6 cellular contexts compared by ENCODE assay signal in genomic region chr6:31817133-31817928, GRCh38. TPM values are rescaled to one million over a fixed set of nuclear protein-coding genes. Genes with fewer than 3 reads are reported as not detected.
DNase-seq lines count a peak whose midpoint lies in the region; ATAC-seq and TF ChIP-seq lines count a peak whose summit lies in the region.
"Not testable (repeated sequence)": the region's sequence is repeated elsewhere in the genome, so short reads cannot be mapped to it uniquely, and the experiment has no call there.

No MANE protein-coding gene starts in this region.

- in situ Hi-C loops in Panc1 (cut with HindIII; ENCODE audit: low pct_unique_long_range_greater_than_20kb, low sequenced_read_pairs), result not testable (repeated sequence)

- intact Hi-C loops in Panc1 (cut with micrococcal nuclease; ENCODE audit: unreplicated experiment); stomach (cut with DNase I; ENCODE audit: low total_unique reads): not testable (repeated sequence)

- not testable (repeated sequence) for H3K36me3 Mint-ChIP-seq in activated naive CD8-positive, alpha-beta T cell treated with anti-CD3 and anti-CD28 coated beads, Interleukin-2, amount 50 U/mL, for 24 hours (ENCODE audit: low read depth)

- CTCF ChIA-PET in Panc1 (lab: Charles Lee), result not testable (repeated sequence)

- peak; percentile 68 for ATAC-seq in DND-41 (ENCODE audit: insufficient read depth, low read depth)
- ATAC-seq in Panc1; activated naive CD8-positive, alpha-beta T cell treated with anti-CD3 and anti-CD28 coated beads, Interleukin-2, amount 50 U/mL, for 24 hours: not testable (repeated sequence)

- not testable (repeated sequence) for DNase-seq in DND-41; Panc1 (ENCODE audit: low read depth, low spot score); activated naive CD8-positive, alpha-beta T cell treated with anti-CD3 and anti-CD28 coated beads, Interleukin-2, amount 50 U/mL, for 24 hours; fibroblast of villous mesenchyme (ENCODE audit: low read depth); stomach

- H3K4me3 ChIP-seq in DND-41 (ENCODE audit: low read depth in 1 of 2, low read length in 2 of 2) (peak overlapping the region in 1 of 2 experiments; percentile 47; a peak in 2 of 4 replicates), Panc1 (ENCODE audit: low read depth in 2 of 2, low read length in 2 of 2) (peak overlapping the region; percentile 64 to 80), fibroblast of villous mesenchyme (ENCODE audit: low read depth, low read length) (peak overlapping the region; percentile 62), muscle layer of duodenum (ENCODE audit: low read depth in 1 of 2, low read length in 2 of 2) (peak overlapping the region; percentile 57 to 78), stomach (peak overlapping the region; percentile 47 to 60 (median 51))

- H3K9me3 ChIP-seq in DND-41 (ENCODE audit: insufficient read depth, low read length, severe bottlenecking); Panc1 (ENCODE audit: control insufficient read depth, insufficient read depth, low read depth, low read length); muscle layer of duodenum (ENCODE audit: control insufficient read depth in 1 of 2, low read length in 2 of 2); stomach: not testable (repeated sequence)

- 19 to 36% (median 27%) methylated on average over 13 to 18 of the region's 37 CpGs for WGBS in stomach, 5 donors

- peak overlapping the region; percentile 44; the same call in 1 of the 2 replicates for H3K4me2 ChIP-seq in DND-41 (ENCODE audit: insufficient read depth, low read length)

- not testable (repeated sequence) for H3K9me3 Mint-ChIP-seq in activated naive CD8-positive, alpha-beta T cell treated with anti-CD3 and anti-CD28 coated beads, Interleukin-2, amount 50 U/mL, for 24 hours

- POLR2A ChIA-PET in Panc1 (lab: Charles Lee), result interaction anchor here (0.6 kb wide), 1 partner anchor 29 kb away, joined by 6 read pairs; no protein-coding TSS in a partner anchor

- H3K4me1 Mint-ChIP-seq in activated naive CD8-positive, alpha-beta T cell treated with anti-CD3 and anti-CD28 coated beads, Interleukin-2, amount 50 U/mL, for 24 hours, result peaks cover 71% of the 10 kb centered on the region

- BruUV-seq in Panc1 (replicated peaks; lab: Mats Ljungman, UMichigan), result TSS peak; percentile 96

- TF ChIP-seq CTCF in DND-41 (IDR thresholded peaks at IDR 0.05; ENCODE audit: borderline replicate concordance, extremely low read depth, low read length, poor library complexity, severe bottlenecking); Panc1 (IDR thresholded peaks at IDR 0.05); fibroblast of villous mesenchyme (IDR thresholded peaks at IDR 0.05; ENCODE audit: insufficient read depth, low read depth, low read length); stomach (IDR thresholded peaks at IDR 0.05): not testable (repeated sequence)

- H3K36me3 ChIP-seq in DND-41 (ENCODE audit: insufficient read depth, low read length); Panc1 (ENCODE audit: control insufficient read depth, insufficient read depth, low read length); muscle layer of duodenum (ENCODE audit: control insufficient read depth in 1 of 2, insufficient read depth in 2 of 2, low read length in 2 of 2); stomach: not testable (repeated sequence)

- TF ChIP-seq POLR2A in stomach (IDR thresholded peaks at IDR 0.05), result not testable (repeated sequence)

- not testable (repeated sequence) for H3K9ac ChIP-seq in DND-41 (ENCODE audit: low read depth, low read length)

- peak overlapping the region; percentile 88 for H3K4me3 Mint-ChIP-seq in activated naive CD8-positive, alpha-beta T cell treated with anti-CD3 and anti-CD28 coated beads, Interleukin-2, amount 50 U/mL, for 24 hours

- H3K27me3 ChIP-seq in DND-41 (ENCODE audit: insufficient read depth, low read length, poor library complexity); Panc1 (ENCODE audit: control insufficient read depth, insufficient read depth, low read length); muscle layer of duodenum (ENCODE audit: low read depth, low read length); stomach: not testable (repeated sequence)

- H3K27ac ChIP-seq in DND-41 (ENCODE audit: low read length), result not testable (repeated sequence)
- H3K27ac ChIP-seq in Panc1 (ENCODE audit: low read length), result peak overlapping the region; percentile 70
- H3K27ac ChIP-seq in muscle layer of duodenum (ENCODE audit: low read length), result peak overlapping the region; percentile 75
- H3K27ac ChIP-seq in stomach, result peak overlapping the region; percentile 79 to 99 (median 98)

- not testable (repeated sequence) for H4K20me1 ChIP-seq in DND-41 (ENCODE audit: insufficient read depth, low read length)

- not testable (repeated sequence) for H3K27me3 Mint-ChIP-seq in activated naive CD8-positive, alpha-beta T cell treated with anti-CD3 and anti-CD28 coated beads, Interleukin-2, amount 50 U/mL, for 24 hours

- H3K4me1 ChIP-seq in DND-41 (ENCODE audit: insufficient read depth, low read length) (peaks cover 16% of the 10 kb centered on the region), Panc1 (ENCODE audit: control insufficient read depth, insufficient read depth, low read length) (peaks cover 21% of the 10 kb centered on the region), muscle layer of duodenum (ENCODE audit: control insufficient read depth in 1 of 2, insufficient read depth in 2 of 2, low read length in 2 of 2) (peaks cover 8 to 31% of the 10 kb centered on the region in 2 donors), stomach (peaks cover 36 to 62% (median 53%) of the 10 kb centered on the region in 4 donors)

- not testable (repeated sequence) for H2AFZ ChIP-seq in DND-41 (ENCODE audit: low read depth, low read length)

- TF ChIP-seq EP300 in stomach (IDR thresholded peaks at IDR 0.05), result not testable (repeated sequence)

- H3K27ac Mint-ChIP-seq in activated naive CD8-positive, alpha-beta T cell treated with anti-CD3 and anti-CD28 coated beads, Interleukin-2, amount 50 U/mL, for 24 hours, result peak overlapping the region; percentile 87

- H3K79me2 ChIP-seq in DND-41 (ENCODE audit: insufficient read depth, low read length), result not testable (repeated sequence)

RNA-seq across cellular contexts. Expression of gene HSPA1A, which starts 2.0 kb away (rescaled TPM):
- total RNA-seq in Panc1 (2021; ENCODE audit: unreplicated experiment), result 169 TPM
- polyA plus RNA-seq in Panc1 (2012; ENCODE audit: insufficient read length), result 344 TPM
- 77.0 and 132 TPM in 2 replicates for total RNA-seq in fibroblast of villous mesenchyme
- total RNA-seq in stomach, result 100 to 1,000 TPM in 3 of 5 donors, 10 to 100 TPM in 2; 68.8 to 124 (median 113) TPM
- 100 to 1,000 TPM in 1 of 3 donors, 10 to 100 TPM in 2; 51.1 to 107 (median 64.8) TPM for polyA plus RNA-seq in stomach

RNA-seq across cellular contexts. Expression of gene HSPA1L, which starts 2.2 kb away (rescaled TPM):
- total RNA-seq in Panc1 (2021; ENCODE audit: unreplicated experiment), result 2.8 TPM
- 3.8 TPM for polyA plus RNA-seq in Panc1 (2012; ENCODE audit: insufficient read length)
- total RNA-seq in fibroblast of villous mesenchyme, result 0.86 and 0.97 TPM in 2 replicates
- total RNA-seq in stomach, result 1 to 10 TPM in 2 of 5 donors, not detected in 3; 1.1 to 1.7 TPM
- under 1 TPM; 0.46 to 0.98 (median 0.75) TPM for polyA plus RNA-seq in stomach

RNA-seq across cellular contexts. Expression of gene HSPA1B, which starts 10.2 kb away (rescaled TPM):
- total RNA-seq in Panc1 (2021; ENCODE audit: unreplicated experiment) (147 TPM), fibroblast of villous mesenchyme (84.4 and 148 TPM in 2 replicates), stomach (100 to 1,000 TPM in 3 of 5 donors, 10 to 100 TPM in 2; 44.3 to 165 (median 105) TPM)
- polyA plus RNA-seq in Panc1 (2012; ENCODE audit: insufficient read length), result 235 TPM
- 10 to 100 TPM; 35.9 to 66.0 (median 51.3) TPM for polyA plus RNA-seq in stomach

RNA-seq across cellular contexts. Expression of gene LSM2, which starts 10.6 kb away (rescaled TPM):
- total RNA-seq in Panc1 (2021; ENCODE audit: unreplicated experiment), result 89.7 TPM
- polyA plus RNA-seq in Panc1 (2012; ENCODE audit: insufficient read length), result 91.3 TPM
- total RNA-seq in fibroblast of villous mesenchyme, result 21.6 and 23.7 TPM in 2 replicates
- 10 to 100 TPM in 3 of 5 donors, 1 to 10 TPM in 1, not detected in 1; 6.7 to 34.5 (median 11.4) TPM for total RNA-seq in stomach
- polyA plus RNA-seq in stomach, result 10 to 100 TPM; 45.2 to 55.8 (median 50.4) TPM

RNA-seq across cellular contexts. Expression of gene VARS1, which starts 21.8 kb away (rescaled TPM):
- total RNA-seq in Panc1 (2021; ENCODE audit: unreplicated experiment), result 229 TPM
- polyA plus RNA-seq in Panc1 (2012; ENCODE audit: insufficient read length), result 274 TPM
- 60.0 and 73.1 TPM in 2 replicates for total RNA-seq in fibroblast of villous mesenchyme
- total RNA-seq in stomach, result 10 to 100 TPM; 21.6 to 56.5 (median 24.1) TPM
- 10 to 100 TPM; 11.0 to 31.8 (median 27.7) TPM for polyA plus RNA-seq in stomach
